12 cellular contexts compared by ENCODE assay signal in genomic region chr17:77385750-77386501, GRCh38.
DNase-seq lines count a peak whose midpoint lies in the region; ATAC-seq and TF ChIP-seq lines count a peak whose summit lies in the region.
"Had no signal": no experiment of that assay in that cellular context is flagged by ENCODE, and none has a peak within 500 bp of the region (broad histone marks: within the 10 kb centered on the region; RNA-seq: fewer than 3 reads in every experiment).

No MANE protein-coding gene starts in this region.

- peaks cover 63% of the 10 kb centered on the region for H3K4me1 Mint-ChIP-seq in activated T-helper 2 cell treated with anti-CD3 and anti-CD28 coated beads, Interferon-gamma antibody, Interleukin-2, Interleukin-4, amounts not matched to agents 10 μg/mL and 5 μg/mL and 100 μg/mL, durations not matched to agents 14 hours and 24 hours and 36 hours (ENCODE audit: low read depth)

- ATAC-seq in HG02852 (IDR thresholded peaks at IDR 0.05; ENCODE audit: unreplicated experiment), result no peak

- no peak overlapping the region for H3K4me3 ChIP-seq in hepatocyte
- H3K4me3 ChIP-seq in skeletal muscle tissue (ENCODE audit: low read length in 3 of 3), result no peak overlapping the region

- DNase-seq in H4 (ENCODE audit: low spot score) (peak; percentile 61), hepatocyte (ENCODE audit: low spot score) (no peak), putamen (ENCODE audit: low spot score) (no peak), ACHN (no peak), nucleus accumbens (lab: John Stamatoyannopoulos, UW) (no peak)
- DNase-seq in activated T-helper 2 cell treated with anti-CD3 and anti-CD28 coated beads, Interferon-gamma antibody, Interleukin-2, Interleukin-4, amounts not matched to agents 10 μg/mL and 5 μg/mL and 100 μg/mL, durations not matched to agents 14 hours and 24 hours and 36 hours (ENCODE audit: low spot score), result no peak
- DNase-seq: activated CD4-positive, alpha-beta T cell treated with anti-CD3 and anti-CD28 coated beads, Interleukin-2, amount 50 U/mL, for 1 hour; NCI-H2107; stimulated activated CD4-positive, alpha-beta T cell treated with anti-CD3 and anti-CD28 coated beads, Interleukin-15, amount 100 ng/mL, for 24 hours had no signal

- peaks cover 33% of the 10 kb centered on the region for H3K36me3 Mint-ChIP-seq in activated T-helper 2 cell treated with anti-CD3 and anti-CD28 coated beads, Interferon-gamma antibody, Interleukin-2, Interleukin-4, amounts not matched to agents 10 μg/mL and 5 μg/mL and 100 μg/mL, durations not matched to agents 14 hours and 24 hours and 36 hours (ENCODE audit: low read depth)

- peak overlapping the region; percentile 51 for H3K27ac ChIP-seq in hepatocyte
- H3K27ac ChIP-seq in skeletal muscle tissue (ENCODE audit: low read depth, low read length), result peak overlapping the region; percentile 54
- H3K27ac ChIP-seq: epithelial cell of prostate had no signal

- peak overlapping the region; percentile 47 for H3K4me2 ChIP-seq in hepatocyte

- H3K4me1 ChIP-seq in hepatocyte (ENCODE audit: insufficient read depth) (peaks cover 88% of the 10 kb centered on the region), skeletal muscle tissue (ENCODE audit: control insufficient read depth in 3 of 3, insufficient read depth in 3 of 3, low read length in 3 of 3) (peaks cover 79 to 85% (median 81%) of the 10 kb centered on the region in 3 donors)

- H3K9me3 Mint-ChIP-seq in activated T-helper 2 cell treated with anti-CD3 and anti-CD28 coated beads, Interferon-gamma antibody, Interleukin-2, Interleukin-4, amounts not matched to agents 10 μg/mL and 5 μg/mL and 100 μg/mL, durations not matched to agents 14 hours and 24 hours and 36 hours, result no peaks in the 10 kb centered on the region

- WGBS in hepatocyte (ENCODE audit: low lambda C conversion rate, missing lambda C conversion rate), result 65% methylated on average over 16 of the region's 16 CpGs

- in situ Hi-C loops in ACHN (cut with HindIII; ENCODE audit: low pct_ligation_motif_present, low pct_unique_long_range_greater_than_20kb, low sequenced_read_pairs), result no loop called here

- no peaks in the 10 kb centered on the region for H3K9me2 ChIP-seq in hepatocyte (replicated peaks; ENCODE audit: insufficient read depth)

- H4K20me1 ChIP-seq in hepatocyte (ENCODE audit: insufficient read depth, poor library complexity, severe bottlenecking), result peaks cover 75% of the 10 kb centered on the region

- intact Hi-C loops in activated T-helper 2 cell treated with anti-CD3 and anti-CD28 coated beads, Interferon-gamma antibody, Interleukin-2, Interleukin-4, amounts not matched to agents 10 μg/mL and 5 μg/mL and 100 μg/mL, durations not matched to agents 14 hours and 24 hours and 36 hours (cut with micrococcal nuclease), result no loop called here

- no peak overlapping the region for H2AFZ ChIP-seq in hepatocyte

- H3K9me3 ChIP-seq in hepatocyte (ENCODE audit: low read depth) (no peaks in the 10 kb centered on the region), skeletal muscle tissue (ENCODE audit: control insufficient read depth in 3 of 3, low read length in 3 of 3) (no peaks in the 10 kb centered on the region)

- H3K27me3 Mint-ChIP-seq in activated T-helper 2 cell treated with anti-CD3 and anti-CD28 coated beads, Interferon-gamma antibody, Interleukin-2, Interleukin-4, amounts not matched to agents 10 μg/mL and 5 μg/mL and 100 μg/mL, durations not matched to agents 14 hours and 24 hours and 36 hours (ENCODE audit: low read depth), result no peaks in the 10 kb centered on the region

- no peak overlapping the region for H3K4me3 Mint-ChIP-seq in activated T-helper 2 cell treated with anti-CD3 and anti-CD28 coated beads, Interferon-gamma antibody, Interleukin-2, Interleukin-4, amounts not matched to agents 10 μg/mL and 5 μg/mL and 100 μg/mL, durations not matched to agents 14 hours and 24 hours and 36 hours (ENCODE audit: low read depth)

- no peaks in the 10 kb centered on the region for H3K27me3 ChIP-seq in hepatocyte
- H3K27me3 ChIP-seq in skeletal muscle tissue (ENCODE audit: control insufficient read depth in 3 of 3, insufficient read depth in 3 of 3, low read length in 3 of 3), result no peaks in the 10 kb centered on the region

- peaks cover 96% of the 10 kb centered on the region for H3K79me2 ChIP-seq in hepatocyte

- H3K36me3 ChIP-seq in hepatocyte (replicated peaks; ENCODE audit: insufficient read depth, low read depth) (no peaks in the 10 kb centered on the region), skeletal muscle tissue (ENCODE audit: control insufficient read depth in 3 of 3, insufficient read depth in 3 of 3, low read length in 3 of 3) (no peaks in the 10 kb centered on the region)

- H3K27ac Mint-ChIP-seq in activated T-helper 2 cell treated with anti-CD3 and anti-CD28 coated beads, Interferon-gamma antibody, Interleukin-2, Interleukin-4, amounts not matched to agents 10 μg/mL and 5 μg/mL and 100 μg/mL, durations not matched to agents 14 hours and 24 hours and 36 hours, result peak overlapping the region; percentile 40

- TF ChIP-seq CTCF in hepatocyte (IDR thresholded peaks at IDR 0.05; ENCODE audit: poor library complexity), result no peak

- H3K9ac ChIP-seq in skeletal muscle tissue (ENCODE audit: low read depth in 1 of 3, low read length in 3 of 3), result peak overlapping the region; percentile 14 to 62 (median 57)
